11 cellular contexts compared by ENCODE assay signal in genomic region chr7:142608630-142609029, GRCh38.
"Had no signal": no experiment of that assay in that cellular context is flagged by ENCODE, and none has a peak within 500 bp of the region (broad histone marks: within the 10 kb centered on the region; RNA-seq: fewer than 3 reads in every experiment).

No MANE protein-coding gene starts in this region.

- H3K36me3 Mint-ChIP-seq: neural progenitor cell; stimulated activated effector memory CD8-positive, alpha-beta T cell treated with anti-CD3 and anti-CD28 coated beads, Interleukin-12 subunit alpha, Interleukin-12 subunit beta, amount 100 ng/mL, for 72 hours; T-cell had no signal

- H3K4me1 Mint-ChIP-seq: endodermal cell; stimulated activated effector memory CD8-positive, alpha-beta T cell treated with anti-CD3 and anti-CD28 coated beads, Interleukin-12 subunit alpha, Interleukin-12 subunit beta, amount 100 ng/mL, for 72 hours had no signal

- DNase-seq: activated CD4-positive, alpha-beta T cell treated with anti-CD3 and anti-CD28 coated beads, Interleukin-2, amount 50 U/mL, for 4 hours; activated CD4-positive, CD25-positive, alpha-beta regulatory T cell treated with anti-CD3 and anti-CD28 coated beads, Interleukin-2, amount 50 U/mL, for 72 hours; activated T-cell treated with anti-CD3 and anti-CD28 coated beads, Interleukin-2, amount 50 U/mL, for 4 hours; endodermal cell; hippocampal formation; sigmoid colon; T-cell; uterus had no signal

- H3K9me3 Mint-ChIP-seq: activated T-cell treated with anti-CD3 and anti-CD28 coated beads, Interleukin-2, amount 50 U/mL, for 4 hours; endodermal cell; neural progenitor cell; stimulated activated effector memory CD8-positive, alpha-beta T cell treated with anti-CD3 and anti-CD28 coated beads, Interleukin-12 subunit alpha, Interleukin-12 subunit beta, amount 100 ng/mL, for 72 hours; T-cell had no signal

- H3K4me3 Mint-ChIP-seq: activated T-cell treated with anti-CD3 and anti-CD28 coated beads, Interleukin-2, amount 50 U/mL, for 4 hours; endodermal cell; neural progenitor cell; stimulated activated effector memory CD8-positive, alpha-beta T cell treated with anti-CD3 and anti-CD28 coated beads, Interleukin-12 subunit alpha, Interleukin-12 subunit beta, amount 100 ng/mL, for 72 hours; T-cell had no signal

- H3K27ac Mint-ChIP-seq: endodermal cell; neural progenitor cell; stimulated activated effector memory CD8-positive, alpha-beta T cell treated with anti-CD3 and anti-CD28 coated beads, Interleukin-12 subunit alpha, Interleukin-12 subunit beta, amount 100 ng/mL, for 72 hours had no signal

- ATAC-seq: activated T-cell treated with anti-CD3 and anti-CD28 coated beads, Interleukin-2, amount 50 U/mL, for 4 hours; left lobe of liver; stimulated activated effector memory CD8-positive, alpha-beta T cell treated with anti-CD3 and anti-CD28 coated beads, Interleukin-12 subunit alpha, Interleukin-12 subunit beta, amount 100 ng/mL, for 72 hours had no signal
